30 cellular contexts compared by ENCODE assay signal in the genomic region with DNA sequence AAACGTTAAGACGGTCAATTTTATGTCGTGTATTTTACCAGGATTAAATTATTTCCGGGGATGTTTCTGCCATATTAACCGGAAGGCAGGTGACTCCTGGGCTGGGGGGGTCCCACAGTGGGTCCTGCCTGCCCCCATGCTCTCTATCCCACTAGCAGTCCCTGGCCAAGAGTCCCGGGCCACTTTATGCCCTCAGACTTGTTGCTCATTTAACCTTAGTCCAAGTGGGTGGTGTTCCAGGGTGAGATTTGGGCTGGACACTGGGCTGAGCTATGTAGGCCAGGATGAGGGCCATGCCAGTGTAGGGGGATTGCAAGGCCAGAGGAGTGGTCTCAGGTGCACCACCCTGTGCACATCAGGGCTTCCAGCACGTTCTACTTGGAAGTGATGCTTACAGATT. TPM values are rescaled to one million over a fixed set of nuclear protein-coding genes. Genes with fewer than 3 reads are reported as not detected.
"Had no signal": no experiment of that assay in that cellular context is flagged by ENCODE, and none has a peak within 500 bp of the region (broad histone marks: within the 10 kb centered on the region; RNA-seq: fewer than 3 reads in every experiment).

No MANE protein-coding gene starts in this region.

- H3K4me1 Mint-ChIP-seq: memory B cell; stimulated activated memory B cell treated with anti-CD40 and anti-IgM and Interleukin-4, amounts not matched to agents 10 μg/mL and 1 μg/mL and 100 μg/mL, for 72 hours; stimulated activated naive CD8-positive, alpha-beta T cell treated with anti-CD3 and anti-CD28 coated beads, Interleukin-15, amount 100 ng/mL, for 72 hours had no signal

- H3K9me3 Mint-ChIP-seq: natural killer cell treated with Interleukin-12 subunit alpha and Interleukin-12 subunit beta and Interleukin-15 and Interleukin-18, amount 100 ng/mL, for 72 hours had no signal

- H3K27ac ChIP-seq: gastrocnemius medialis, hepatocyte, neutrophil, tibial artery, upper lobe of right lung, VCaP had no signal

- H3K36me3 ChIP-seq: gastrocnemius medialis, neutrophil, sigmoid colon, tibial artery, upper lobe of right lung had no signal

- H3K27ac Mint-ChIP-seq: activated naive CD4-positive, alpha-beta T cell treated with anti-CD3 and anti-CD28 coated beads, Interleukin-2, amount 50 U/mL, for 72 hours; memory B cell; natural killer cell treated with Interleukin-12 subunit alpha and Interleukin-12 subunit beta and Interleukin-15 and Interleukin-18, amount 100 ng/mL, for 72 hours; progenitor cell of endocrine pancreas; stimulated activated memory B cell treated with anti-CD40 and anti-IgM and Interleukin-4, amounts not matched to agents 10 μg/mL and 1 μg/mL and 100 μg/mL, for 72 hours had no signal

- H3K4me3 Mint-ChIP-seq: memory B cell; natural killer cell treated with Interleukin-12 subunit alpha and Interleukin-12 subunit beta and Interleukin-15 and Interleukin-18, amount 100 ng/mL, for 72 hours; stimulated activated memory B cell treated with anti-CD40 and anti-IgM and Interleukin-4, amounts not matched to agents 10 μg/mL and 1 μg/mL and 100 μg/mL, for 72 hours; stimulated activated naive CD8-positive, alpha-beta T cell treated with anti-CD3 and anti-CD28 coated beads, Interleukin-15, amount 100 ng/mL, for 72 hours had no signal

- H3K79me2 ChIP-seq: hepatocyte had no signal

- H3K9me3 ChIP-seq: gastrocnemius medialis, mucosa of descending colon, neutrophil, sigmoid colon, tibial artery, upper lobe of right lung had no signal

- H3K27me3 ChIP-seq: hepatocyte, sigmoid colon, tibial artery, upper lobe of right lung had no signal

- DNase-seq: activated CD4-positive, alpha-beta T cell treated with anti-CD3 and anti-CD28 coated beads for 48 hours; activated CD4-positive, alpha-beta T cell treated with anti-CD3 and anti-CD28 coated beads, Interleukin-2, amount 50 U/mL, for 48 hours; activated CD8-positive, alpha-beta memory T cell treated with anti-CD3 and anti-CD28 coated beads, Interleukin-2, amount 50 U/mL, for 4 hours; activated T-cell treated with anti-CD3 and anti-CD28 coated beads, Interleukin-2, amount 50 U/mL, for 1 hour; anterior cingulate cortex; effector CD8-positive, alpha-beta T cell; gastrocnemius medialis; glutamatergic neuron; left cardiac atrium; mucosa of descending colon; sigmoid colon; small intestine; stimulated activated CD4-positive, alpha-beta T cell treated with anti-CD3 and anti-CD28 coated beads, Interleukin-1b, Interleukin-23, amount 100 ng/mL, for 48 hours; stimulated activated CD4-positive, alpha-beta T cell treated with anti-CD3 and anti-CD28 coated beads, Interleukin-4, amount 100 ng/mL, for 4 hours; stimulated activated CD8-positive, alpha-beta memory T cell treated with anti-CD3 and anti-CD28 coated beads, Interleukin-4, amount 100 ng/mL, for 48 hours; stimulated activated naive CD8-positive, alpha-beta T cell treated with anti-CD3 and anti-CD28 coated beads, Interleukin-15, amount 100 ng/mL, for 72 hours; upper lobe of right lung had no signal

- H2AFZ ChIP-seq: hepatocyte had no signal

- ATAC-seq: activated CD4-positive, CD25-positive, alpha-beta regulatory T cell treated with anti-CD3 and anti-CD28 coated beads, Interleukin-2, amount 50 U/mL, for 24 hours; activated naive CD4-positive, alpha-beta T cell treated with anti-CD3 and anti-CD28 coated beads, Interleukin-2, amount 50 U/mL, for 72 hours; gastrocnemius medialis; left cardiac atrium; mucosa of descending colon; natural killer cell treated with Interleukin-12 subunit alpha and Interleukin-12 subunit beta and Interleukin-15 and Interleukin-18, amount 100 ng/mL, for 72 hours; stimulated activated memory B cell treated with anti-CD40 and anti-IgM and Interleukin-4, amounts not matched to agents 10 μg/mL and 1 μg/mL and 100 μg/mL, for 72 hours; stimulated activated naive CD8-positive, alpha-beta T cell treated with anti-CD3 and anti-CD28 coated beads, Interleukin-15, amount 100 ng/mL, for 72 hours; upper lobe of right lung had no signal

- H3K4me2 ChIP-seq: hepatocyte had no signal

- H3K4me3 ChIP-seq: gastrocnemius medialis, hepatocyte, mucosa of descending colon, sigmoid colon, tibial artery, upper lobe of right lung had no signal

- H3K36me3 Mint-ChIP-seq: activated naive CD4-positive, alpha-beta T cell treated with anti-CD3 and anti-CD28 coated beads, Interleukin-2, amount 50 U/mL, for 72 hours; memory B cell; stimulated activated memory B cell treated with anti-CD40 and anti-IgM and Interleukin-4, amounts not matched to agents 10 μg/mL and 1 μg/mL and 100 μg/mL, for 72 hours had no signal

RNA-seq across cellular contexts. Expression of a gene that starts 24.1 kb away (rescaled TPM):
- total RNA-seq: activated CD8-positive, alpha-beta memory T cell treated with anti-CD3 and anti-CD28 coated beads for 36 hours; activated naive CD4-positive, alpha-beta T cell treated with anti-CD3 and anti-CD28 coated beads, Interleukin-2, amount 50 U/mL, for 72 hours; dermis microvascular lymphatic vessel endothelial cell; natural killer cell treated with Interleukin-12 subunit alpha and Interleukin-12 subunit beta and Interleukin-15 and Interleukin-18, amount 100 ng/mL, for 72 hours; progenitor cell of endocrine pancreas; T-helper 1 cell treated with Interleukin-12 subunit alpha and Interleukin-12 subunit beta and Interleukin-4 antibody, amounts not matched to agents 30 ng/mL and 1 ng/mL, for 36 hours had no signal
